Comparison of ENCODE assay signal across 28 cellular contexts in the genomic region with DNA sequence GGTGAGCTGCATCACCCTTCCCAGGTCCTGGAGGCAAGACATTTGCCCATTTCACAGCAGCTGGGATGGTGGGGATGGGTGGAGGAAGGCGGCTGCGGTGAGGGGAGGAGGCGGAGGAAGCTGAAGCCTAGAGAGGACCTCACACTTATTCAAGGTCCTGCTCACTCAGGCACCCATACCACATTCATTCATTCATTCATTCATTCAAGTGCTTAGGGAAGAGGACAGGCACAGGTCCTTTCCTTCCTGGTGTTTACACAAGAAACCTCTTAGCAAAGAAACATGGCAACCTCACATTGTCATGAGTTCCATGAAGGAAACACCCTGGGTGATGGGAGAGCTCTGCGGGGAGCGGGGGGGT. TPM values are rescaled to one million over a fixed set of nuclear protein-coding genes. Genes with fewer than 3 reads are reported as not detected.
DNase-seq lines count a peak whose midpoint lies in the region; ATAC-seq, FAIRE-seq and TF ChIP-seq lines count a peak whose summit lies in the region.
"Had no signal": no experiment of that assay in that cellular context is flagged by ENCODE, and none has a peak within 500 bp of the region (broad histone marks: within the 10 kb centered on the region; RNA-seq: fewer than 3 reads in every experiment).

No MANE protein-coding gene starts in this region.

- H3K27me3 Mint-ChIP-seq in activated CD4-positive, alpha-beta T cell treated with anti-CD3 and anti-CD28 coated beads, Interleukin-2, amount 10 ng/mL, durations not matched to agents 24 days and 14 days = no peaks in the 10 kb centered on the region
- no peaks in the 10 kb centered on the region for H3K27me3 Mint-ChIP-seq in activated CD4-positive, alpha-beta T cell treated with anti-CD3 and anti-CD28 coated beads for 36 hours
- H3K27me3 Mint-ChIP-seq in stimulated activated memory B cell treated with anti-CD40 and anti-IgM and Interleukin-4, amounts not matched to agents 10 μg/mL and 1 μg/mL and 100 μg/mL, for 72 hours = no peaks in the 10 kb centered on the region

- peaks cover 13% of the 10 kb centered on the region for H3K4me1 Mint-ChIP-seq in activated CD4-positive, alpha-beta T cell treated with anti-CD3 and anti-CD28 coated beads, Interleukin-2, amount 10 ng/mL, durations not matched to agents 24 days and 14 days
- H3K4me1 Mint-ChIP-seq in activated CD4-positive, alpha-beta T cell treated with anti-CD3 and anti-CD28 coated beads for 36 hours = peaks cover 9% of the 10 kb centered on the region
- H3K4me1 Mint-ChIP-seq in stimulated activated memory B cell treated with anti-CD40 and anti-IgM and Interleukin-4, amounts not matched to agents 10 μg/mL and 1 μg/mL and 100 μg/mL, for 72 hours = peaks cover 28% of the 10 kb centered on the region

- peaks cover 38% of the 10 kb centered on the region; the same call in 1 of the 3 replicates for H3K36me3 ChIP-seq in K562 (ENCODE audit: control insufficient read depth, insufficient read depth, low read length)
- H3K36me3 ChIP-seq: breast epithelium had no signal

- no peak overlapping the region for H3K27ac ChIP-seq in K562 (ENCODE audit: extremely low read depth, low read depth, low read length)
- H3K27ac ChIP-seq: colonic mucosa, testis had no signal

- no peaks in the 10 kb centered on the region for H3K79me2 ChIP-seq in K562 (ENCODE audit: control insufficient read depth, insufficient read depth, low read length)

- H3K9me3 Mint-ChIP-seq in activated CD4-positive, alpha-beta T cell treated with anti-CD3 and anti-CD28 coated beads, Interleukin-2, amount 10 ng/mL, durations not matched to agents 24 days and 14 days = no peaks in the 10 kb centered on the region
- no peaks in the 10 kb centered on the region for H3K9me3 Mint-ChIP-seq in activated CD4-positive, alpha-beta T cell treated with anti-CD3 and anti-CD28 coated beads for 36 hours (ENCODE audit: low read depth)
- H3K9me3 Mint-ChIP-seq in stimulated activated memory B cell treated with anti-CD40 and anti-IgM and Interleukin-4, amounts not matched to agents 10 μg/mL and 1 μg/mL and 100 μg/mL, for 72 hours = no peaks in the 10 kb centered on the region
- H3K9me3 Mint-ChIP-seq: GM23338 had no signal

- no peak for TF ChIP-seq POLR2A in K562 (conservative IDR thresholded peaks at IDR 0.05)
- TF ChIP-seq POLR2A in GM12891 (IDR thresholded peaks at IDR 0.05; ENCODE audit: low read depth, low read length) = no peak

- WGBS in K562 (ENCODE audit: insufficient coverage, low coverage, missing lambda C conversion rate) = 46% methylated on average over 4 of the region's 5 CpGs

- in situ Hi-C loops in K562 (cut with MboI) = no loop called here

- H3K4me2 ChIP-seq in K562 (ENCODE audit: insufficient read depth, low read length) = no peak overlapping the region
- H3K4me2 ChIP-seq: GM23338 had no signal

- FAIRE-seq in HTR-8/SVneo (lab: Jason Lieb, UNC) (peak; percentile 16), K562 (lab: Jason Lieb, UNC) (peak; percentile 54), GM12891 (lab: Jason Lieb, UNC) (no peak)
- FAIRE-seq: A204.1 had no signal

- H4K20me1 ChIP-seq in K562 (replicated peaks; ENCODE audit: control insufficient read depth, insufficient read depth, low read length) = no peaks in the 10 kb centered on the region

- no peak for TF ChIP-seq EP300 in K562 (IDR thresholded peaks at IDR 0.05; ENCODE audit: low read length)

- no peaks in the 10 kb centered on the region for H3K27me3 ChIP-seq in K562 (ENCODE audit: control insufficient read depth in 2 of 2, insufficient read depth in 2 of 2, low read length in 2 of 2)
- H3K27me3 ChIP-seq: breast epithelium, colonic mucosa, esophagus muscularis mucosa, testis had no signal

- peak overlapping the region; percentile 74 for H3K27ac Mint-ChIP-seq in activated CD4-positive, alpha-beta T cell treated with anti-CD3 and anti-CD28 coated beads, Interleukin-2, amount 10 ng/mL, durations not matched to agents 24 days and 14 days
- no peak overlapping the region for H3K27ac Mint-ChIP-seq in activated CD4-positive, alpha-beta T cell treated with anti-CD3 and anti-CD28 coated beads for 36 hours
- peak overlapping the region; percentile 50 for H3K27ac Mint-ChIP-seq in stimulated activated memory B cell treated with anti-CD40 and anti-IgM and Interleukin-4, amounts not matched to agents 10 μg/mL and 1 μg/mL and 100 μg/mL, for 72 hours
- H3K27ac Mint-ChIP-seq: GM23338 had no signal

- TF ChIP-seq RAD21 in K562 (CRISPR knock-in tag; conservative IDR thresholded peaks at IDR 0.05 in 1 of 2, IDR thresholded peaks at IDR 0.05 in 1 of 2) = no peak

- POLR2A ChIA-PET in activated CD4-positive, alpha-beta T cell treated with anti-CD3 and anti-CD28 coated beads for 36 hours (lab: Charles Lee) = no interaction called here
- POLR2A ChIA-PET in K562 (lab: Yijun Ruan, JAX) = interaction anchor here (0.6 to 3.4 kb wide), 8 partner anchors 10 to 556 kb away, joined by 3 to 17 read pairs (median 6); a partner anchor contains a TSS

- no peak overlapping the region for H3K4me3 Mint-ChIP-seq in activated CD4-positive, alpha-beta T cell treated with anti-CD3 and anti-CD28 coated beads, Interleukin-2, amount 10 ng/mL, durations not matched to agents 24 days and 14 days
- no peak overlapping the region for H3K4me3 Mint-ChIP-seq in activated CD4-positive, alpha-beta T cell treated with anti-CD3 and anti-CD28 coated beads for 36 hours
- H3K4me3 Mint-ChIP-seq in stimulated activated memory B cell treated with anti-CD40 and anti-IgM and Interleukin-4, amounts not matched to agents 10 μg/mL and 1 μg/mL and 100 μg/mL, for 72 hours = no peak overlapping the region
- H3K4me3 Mint-ChIP-seq: GM23338 had no signal

- H2AFZ ChIP-seq in K562 (ENCODE audit: low read depth, low read length) = no peak overlapping the region
- H2AFZ ChIP-seq: GM23338 had no signal

- intact Hi-C loops in activated CD4-positive, alpha-beta T cell treated with anti-CD3 and anti-CD28 coated beads, Interleukin-2, amount 10 ng/mL, durations not matched to agents 24 days and 14 days (cut with micrococcal nuclease) = no loop called here
- intact Hi-C loops in activated CD4-positive, alpha-beta T cell treated with anti-CD3 and anti-CD28 coated beads for 36 hours (cut with DNase I, micrococcal nuclease) = loop anchor here in 1 of 2 experiments (2.0 kb wide), 1 partner anchor 17 kb away; no protein-coding TSS in a partner anchor
- intact Hi-C loops in K562 (cut with micrococcal nuclease) = no loop called here

- H3K9ac ChIP-seq in K562 (ENCODE audit: insufficient read depth in 1 of 2, low read depth in 2 of 2, low read length in 2 of 2) = peak overlapping the region in 1 of 2 experiments; percentile 82; a peak in 2 of 4 replicates

- no peaks in the 10 kb centered on the region for H3K9me1 ChIP-seq in K562 (ENCODE audit: control insufficient read depth, insufficient read depth, low read length)

- DNase-seq in activated CD4-positive, alpha-beta T cell treated with anti-CD3 and anti-CD28 coated beads, Interleukin-2, amount 10 ng/mL, durations not matched to agents 24 days and 14 days = no peak
- no peak for DNase-seq in activated CD4-positive, alpha-beta T cell treated with anti-CD3 and anti-CD28 coated beads for 36 hours
- DNase-seq in HTR-8/SVneo (ENCODE audit: insufficient read length, low spot score) (no peak), K562 (ENCODE audit: extremely low read depth in 1 of 4, low spot score in 3 of 4) (no peak), GM12891 (ENCODE audit: insufficient read length, low spot score) (no peak), NCI-H187 treated with DMSO at 0.1 percent for 48 hours (lab: John Stamatoyannopoulos, UW) (no peak)
- DNase-seq: activated CD4-positive, alpha-beta T cell treated with anti-CD3 and anti-CD28 coated beads for 4 hours; activated gamma-delta T cell treated with Interleukin-2 at 50 U/mL for 16 hours; AML-193; amygdala; colonic mucosa; COR-L47; DMS79 treated with DMSO at 0.1 percent for 48 hours; foreskin melanocyte; KG1; left cardiac atrium; NCI-H146; stimulated activated CD4-positive, alpha-beta T cell treated with anti-CD3 and anti-CD28 coated beads, Interleukin-2, amount 100 ng/mL, for 48 hours; stimulated activated naive CD4-positive, alpha-beta T cell; testis had no signal

- no peak overlapping the region for H3K4me3 ChIP-seq in K562
- H3K4me3 ChIP-seq: breast epithelium, colonic mucosa, esophagus muscularis mucosa, GM23338, testis had no signal

- no peaks in the 10 kb centered on the region for H3K9me3 ChIP-seq in K562 (replicated peaks; ENCODE audit: control insufficient read depth, insufficient read depth, low read depth, low read length)
- H3K9me3 ChIP-seq: breast epithelium, colonic mucosa, esophagus muscularis mucosa, testis had no signal

- H3K36me3 Mint-ChIP-seq in activated CD4-positive, alpha-beta T cell treated with anti-CD3 and anti-CD28 coated beads, Interleukin-2, amount 10 ng/mL, durations not matched to agents 24 days and 14 days (ENCODE audit: low read depth) = peaks cover 28% of the 10 kb centered on the region
- H3K36me3 Mint-ChIP-seq in activated CD4-positive, alpha-beta T cell treated with anti-CD3 and anti-CD28 coated beads for 36 hours (ENCODE audit: low read depth) = peaks cover 10% of the 10 kb centered on the region
- H3K36me3 Mint-ChIP-seq in stimulated activated memory B cell treated with anti-CD40 and anti-IgM and Interleukin-4, amounts not matched to agents 10 μg/mL and 1 μg/mL and 100 μg/mL, for 72 hours = peaks cover 46% of the 10 kb centered on the region

- TF ChIP-seq CTCF in K562 (IDR thresholded peaks at IDR 0.05 in 2 of 3, conservative IDR thresholded peaks at IDR 0.05 in 1 of 3; ENCODE audit: insufficient read depth in 2 of 3, low read depth in 1 of 3, low read length in 3 of 3) = no peak

- BruUV-seq in K562 (replicated peaks; lab: Mats Ljungman, UMichigan) = no TSS peak

- peaks cover 6 to 47% of the 10 kb centered on the region in 2 experiments; a peak in 4 of 5 replicates for H3K4me1 ChIP-seq in K562 (replicated peaks in 1 of 2; ENCODE audit: control insufficient read depth in 2 of 2, insufficient read depth in 2 of 2, low read length in 2 of 2)

- no peak for ATAC-seq in activated CD4-positive, alpha-beta T cell treated with anti-CD3 and anti-CD28 coated beads for 36 hours
- no peak for ATAC-seq in K562
- no peak for ATAC-seq in stimulated activated memory B cell treated with anti-CD40 and anti-IgM and Interleukin-4, amounts not matched to agents 10 μg/mL and 1 μg/mL and 100 μg/mL, for 72 hours
- no peak for ATAC-seq in HG02885 (IDR thresholded peaks at IDR 0.05; ENCODE audit: poor library complexity, unreplicated experiment)
- ATAC-seq: GM23338, left cardiac atrium had no signal

- CTCF ChIA-PET in activated CD4-positive, alpha-beta T cell treated with anti-CD3 and anti-CD28 coated beads for 36 hours (lab: Charles Lee) = interaction anchor here (1.6 kb wide), 1 partner anchor 55 kb away, joined by 5 read pairs; no protein-coding TSS in a partner anchor
- CTCF ChIA-PET in K562 (lab: Yijun Ruan, JAX; ENCODE audit: low intra/inter-chr PET ratio) = no interaction called here

RNA-seq across cellular contexts. Expression of a gene that starts 0.3 kb away (rescaled TPM):
- 0.69 and 1.3 TPM in 2 replicates for total RNA-seq in activated CD4-positive, alpha-beta T cell treated with anti-CD3 and anti-CD28 coated beads, Interleukin-2, amount 10 ng/mL, durations not matched to agents 24 days and 14 days
- under 1 TPM; 0.27 to 0.37 TPM for total RNA-seq in activated CD4-positive, alpha-beta T cell treated with anti-CD3 and anti-CD28 coated beads for 36 hours
- total RNA-seq in K562 (2011; cell fraction: chromatin; rRNA removed; ENCODE audit: low replicate concordance) = 0.33 and 1.00 TPM in 2 replicates
- 0.26 TPM in 1 of 2 replicates, not detected in the other for total RNA-seq in K562 (2011; cell fraction: nucleolus; rRNA removed)
- 0.29 TPM in 1 of 2 replicates, not detected in the other for total RNA-seq in K562 (2011; cell fraction: nucleoplasm; rRNA removed)
- not detected in 2 replicates for total RNA-seq in K562 (2014; rRNA removed)
- not detected in 2 replicates for total RNA-seq in K562 (2014; rRNA removed; fragmentation: Illumina TruSeq; extraction: Trizol)
- total RNA-seq in K562 (2015; rRNA removed; fragmentation: Illumina TruSeq; extraction: Trizol) = not detected in 2 replicates
- 0.40 TPM in 1 of 2 replicates, not detected in the other for total RNA-seq in K562 (2021)
- polyA plus RNA-seq in K562 (2011; rRNA removed) = not detected in 2 replicates
- polyA plus RNA-seq in K562 (2011; cell fraction: cytosol; rRNA removed) = 0.28 TPM in 1 of 2 replicates, not detected in the other
- polyA plus RNA-seq in K562 (2011; cell fraction: nucleus; rRNA removed) = not detected in 2 replicates
- 0.39 and 0.58 TPM in 2 replicates for polyA plus RNA-seq in K562 (2012)
- not detected in 2 replicates for polyA plus RNA-seq in K562 (2014; fragmentation: Illumina TruSeq; extraction: Trizol)
- polyA plus RNA-seq in K562 (2014; fragmentation: Nextera tagmentation; extraction: Ambion mirVana) = not detected
- 0.07 TPM in 1 of 2 replicates, not detected in the other for polyA plus RNA-seq in K562 (2014; rRNA removed)
- not detected in 2 replicates for polyA minus RNA-seq in K562 (2011; rRNA and poly(A)+ RNA removed)
- not detected in 2 replicates for polyA minus RNA-seq in K562 (2011; cell fraction: cytosol; rRNA and poly(A)+ RNA removed)
- polyA minus RNA-seq in K562 (2011; cell fraction: nucleus; rRNA and poly(A)+ RNA removed) = 0.27 TPM in 1 of 2 replicates, not detected in the other
- polyA plus RNA-seq in GM12891 (2012; ENCODE audit: low read depth, missing spikeins) = 0.09 TPM
- total RNA-seq: GM23338, osteoblast, RPMI7951 had no signal

RNA-seq across cellular contexts. Expression of a gene that starts 18.1 kb away (rescaled TPM):
- total RNA-seq in activated CD4-positive, alpha-beta T cell treated with anti-CD3 and anti-CD28 coated beads, Interleukin-2, amount 10 ng/mL, durations not matched to agents 24 days and 14 days = 89.1 and 90.7 TPM in 2 replicates
- 10 to 100 TPM; 47.4 to 54.3 TPM for total RNA-seq in activated CD4-positive, alpha-beta T cell treated with anti-CD3 and anti-CD28 coated beads for 36 hours
- 60.6 and 168 TPM in 2 replicates for total RNA-seq in K562 (2011; cell fraction: chromatin; rRNA removed; ENCODE audit: low replicate concordance)
- 72.6 and 83.4 TPM in 2 replicates for total RNA-seq in K562 (2011; cell fraction: nucleolus; rRNA removed)
- total RNA-seq in K562 (2011; cell fraction: nucleoplasm; rRNA removed) = 51.5 and 63.5 TPM in 2 replicates
- total RNA-seq in K562 (2014; rRNA removed) (28.7 and 39.9 TPM in 2 replicates), K562 (2014; rRNA removed; fragmentation: Illumina TruSeq; extraction: Trizol) (5.4 and 9.0 TPM in 2 replicates), K562 (2015; rRNA removed; fragmentation: Illumina TruSeq; extraction: Trizol) (18.2 and 20.5 TPM in 2 replicates), K562 (2021) (42.7 and 47.7 TPM in 2 replicates)
- polyA plus RNA-seq in K562 (2011; rRNA removed) (13.1 and 18.0 TPM in 2 replicates), K562 (2014; fragmentation: Illumina TruSeq; extraction: Trizol) (12.2 and 23.0 TPM in 2 replicates), K562 (2014; fragmentation: Nextera tagmentation; extraction: Ambion mirVana) (1 to 10 TPM in 1 of 2 experiments, under 1 TPM in 1; 0.77 to 1.6 TPM), K562 (2014; rRNA removed) (25.0 and 31.6 TPM in 2 replicates)
- 19.3 and 52.1 TPM in 2 replicates for polyA plus RNA-seq in K562 (2011; cell fraction: cytosol; rRNA removed)
- 31.1 and 52.1 TPM in 2 replicates for polyA plus RNA-seq in K562 (2011; cell fraction: nucleus; rRNA removed)
- polyA plus RNA-seq in K562 (2012) = 35.9 and 37.4 TPM in 2 replicates
- 14.7 TPM in 2 replicates for polyA minus RNA-seq in K562 (2011; rRNA and poly(A)+ RNA removed)
- 23.4 and 26.2 TPM in 2 replicates for polyA minus RNA-seq in K562 (2011; cell fraction: cytosol; rRNA and poly(A)+ RNA removed)
- 24.2 and 31.1 TPM in 2 replicates for polyA minus RNA-seq in K562 (2011; cell fraction: nucleus; rRNA and poly(A)+ RNA removed)
- 26.7 TPM for polyA plus RNA-seq in GM12891 (2012; ENCODE audit: low read depth, missing spikeins)

RNA-seq across cellular contexts. Expression of a gene that starts 19.7 kb away (rescaled TPM):
- total RNA-seq in activated CD4-positive, alpha-beta T cell treated with anti-CD3 and anti-CD28 coated beads, Interleukin-2, amount 10 ng/mL, durations not matched to agents 24 days and 14 days = 52.0 and 55.1 TPM in 2 replicates
- total RNA-seq in activated CD4-positive, alpha-beta T cell treated with anti-CD3 and anti-CD28 coated beads for 36 hours = 10 to 100 TPM; 27.9 to 30.7 TPM
- total RNA-seq in K562 (2011; cell fraction: chromatin; rRNA removed; ENCODE audit: low replicate concordance) = 75.0 and 267 TPM in 2 replicates
- total RNA-seq in K562 (2011; cell fraction: nucleolus; rRNA removed) = 170 and 187 TPM in 2 replicates
- 110 and 119 TPM in 2 replicates for total RNA-seq in K562 (2011; cell fraction: nucleoplasm; rRNA removed)
- total RNA-seq in K562 (2014; rRNA removed) = 21.3 and 24.3 TPM in 2 replicates
- total RNA-seq in K562 (2014; rRNA removed; fragmentation: Illumina TruSeq; extraction: Trizol) = 2.5 and 4.3 TPM in 2 replicates
- 13.9 and 14.1 TPM in 2 replicates for total RNA-seq in K562 (2015; rRNA removed; fragmentation: Illumina TruSeq; extraction: Trizol)
- 40.0 and 47.8 TPM in 2 replicates for total RNA-seq in K562 (2021)
- 9.2 and 19.0 TPM in 2 replicates for polyA plus RNA-seq in K562 (2011; rRNA removed)
- polyA plus RNA-seq in K562 (2011; cell fraction: cytosol; rRNA removed) = 17.7 and 33.4 TPM in 2 replicates
- 87.8 and 157 TPM in 2 replicates for polyA plus RNA-seq in K562 (2011; cell fraction: nucleus; rRNA removed)
- polyA plus RNA-seq in K562 (2012) = 25.3 and 40.1 TPM in 2 replicates
- 12.8 and 28.6 TPM in 2 replicates for polyA plus RNA-seq in K562 (2014; fragmentation: Illumina TruSeq; extraction: Trizol)
- under 1 TPM; 0.11 to 0.29 TPM for polyA plus RNA-seq in K562 (2014; fragmentation: Nextera tagmentation; extraction: Ambion mirVana)
- 30.1 and 32.8 TPM in 2 replicates for polyA plus RNA-seq in K562 (2014; rRNA removed)
- 8.4 and 10.6 TPM in 2 replicates for polyA minus RNA-seq in K562 (2011; rRNA and poly(A)+ RNA removed)
- polyA minus RNA-seq in K562 (2011; cell fraction: cytosol; rRNA and poly(A)+ RNA removed) = 25.9 and 35.1 TPM in 2 replicates
- polyA minus RNA-seq in K562 (2011; cell fraction: nucleus; rRNA and poly(A)+ RNA removed) = 43.0 and 43.9 TPM in 2 replicates
- polyA plus RNA-seq in GM12891 (2012; ENCODE audit: low read depth, missing spikeins) = 15.4 TPM

RNA-seq across cellular contexts. Expression of a gene that starts 20.0 kb away (rescaled TPM):
- total RNA-seq in activated CD4-positive, alpha-beta T cell treated with anti-CD3 and anti-CD28 coated beads, Interleukin-2, amount 10 ng/mL, durations not matched to agents 24 days and 14 days = 167 and 173 TPM in 2 replicates
- total RNA-seq in activated CD4-positive, alpha-beta T cell treated with anti-CD3 and anti-CD28 coated beads for 36 hours = 10 to 100 TPM; 88.3 to 98.8 TPM
- 131 and 234 TPM in 2 replicates for total RNA-seq in K562 (2011; cell fraction: chromatin; rRNA removed; ENCODE audit: low replicate concordance)
- total RNA-seq in K562 (2011; cell fraction: nucleolus; rRNA removed) = 106 and 109 TPM in 2 replicates
- 106 and 124 TPM in 2 replicates for total RNA-seq in K562 (2011; cell fraction: nucleoplasm; rRNA removed)
- total RNA-seq in K562 (2014; rRNA removed) (80.6 and 98.7 TPM in 2 replicates), K562 (2014; rRNA removed; fragmentation: Illumina TruSeq; extraction: Trizol) (24.2 and 28.8 TPM in 2 replicates), K562 (2015; rRNA removed; fragmentation: Illumina TruSeq; extraction: Trizol) (26.3 and 29.2 TPM in 2 replicates), K562 (2021) (60.9 and 87.1 TPM in 2 replicates)
- polyA plus RNA-seq in K562 (2011; rRNA removed) (19.2 and 29.8 TPM in 2 replicates), K562 (2014; fragmentation: Illumina TruSeq; extraction: Trizol) (36.9 and 50.9 TPM in 2 replicates), K562 (2014; fragmentation: Nextera tagmentation; extraction: Ambion mirVana) (under 1 TPM; 0.03 to 0.38 TPM), K562 (2014; rRNA removed) (56.4 and 61.3 TPM in 2 replicates)
- polyA plus RNA-seq in K562 (2011; cell fraction: cytosol; rRNA removed) = 22.0 and 75.3 TPM in 2 replicates
- 63.0 and 156 TPM in 2 replicates for polyA plus RNA-seq in K562 (2011; cell fraction: nucleus; rRNA removed)
- 47.0 and 62.8 TPM in 2 replicates for polyA plus RNA-seq in K562 (2012)
- polyA minus RNA-seq in K562 (2011; rRNA and poly(A)+ RNA removed) = 15.6 and 21.1 TPM in 2 replicates
- 50.6 and 59.1 TPM in 2 replicates for polyA minus RNA-seq in K562 (2011; cell fraction: cytosol; rRNA and poly(A)+ RNA removed)
- polyA minus RNA-seq in K562 (2011; cell fraction: nucleus; rRNA and poly(A)+ RNA removed) = 17.2 and 21.5 TPM in 2 replicates
- 36.3 TPM for polyA plus RNA-seq in GM12891 (2012; ENCODE audit: low read depth, missing spikeins)

RNA-seq across cellular contexts. Expression of a gene that starts 23.6 kb away (rescaled TPM):
- 39.1 and 42.4 TPM in 2 replicates for total RNA-seq in activated CD4-positive, alpha-beta T cell treated with anti-CD3 and anti-CD28 coated beads, Interleukin-2, amount 10 ng/mL, durations not matched to agents 24 days and 14 days
- 10 to 100 TPM; 12.8 to 22.7 TPM for total RNA-seq in activated CD4-positive, alpha-beta T cell treated with anti-CD3 and anti-CD28 coated beads for 36 hours
- total RNA-seq in K562 (2011; cell fraction: chromatin; rRNA removed; ENCODE audit: low replicate concordance) = 6.1 and 32.6 TPM in 2 replicates
- 30.5 and 31.9 TPM in 2 replicates for total RNA-seq in K562 (2011; cell fraction: nucleolus; rRNA removed)
- total RNA-seq in K562 (2011; cell fraction: nucleoplasm; rRNA removed) = 14.4 and 16.7 TPM in 2 replicates
- total RNA-seq in K562 (2014; rRNA removed) (26.1 and 36.0 TPM in 2 replicates), K562 (2014; rRNA removed; fragmentation: Illumina TruSeq; extraction: Trizol) (3.2 and 4.2 TPM in 2 replicates), K562 (2015; rRNA removed; fragmentation: Illumina TruSeq; extraction: Trizol) (12.3 and 12.6 TPM in 2 replicates), K562 (2021) (24.2 and 26.9 TPM in 2 replicates)
- polyA plus RNA-seq in K562 (2011; rRNA removed) (9.7 and 12.3 TPM in 2 replicates), K562 (2014; fragmentation: Illumina TruSeq; extraction: Trizol) (11.9 and 21.9 TPM in 2 replicates), K562 (2014; fragmentation: Nextera tagmentation; extraction: Ambion mirVana) (under 1 TPM; 0.32 to 0.83 TPM), K562 (2014; rRNA removed) (27.6 and 33.4 TPM in 2 replicates)
- 21.6 and 65.1 TPM in 2 replicates for polyA plus RNA-seq in K562 (2011; cell fraction: cytosol; rRNA removed)
- 29.6 and 55.3 TPM in 2 replicates for polyA plus RNA-seq in K562 (2011; cell fraction: nucleus; rRNA removed)
- polyA plus RNA-seq in K562 (2012) = 17.8 and 26.2 TPM in 2 replicates
- polyA minus RNA-seq in K562 (2011; rRNA and poly(A)+ RNA removed) = 2.2 and 3.2 TPM in 2 replicates
- polyA minus RNA-seq in K562 (2011; cell fraction: cytosol; rRNA and poly(A)+ RNA removed) = 7.2 and 7.9 TPM in 2 replicates
- 22.2 and 25.9 TPM in 2 replicates for polyA minus RNA-seq in K562 (2011; cell fraction: nucleus; rRNA and poly(A)+ RNA removed)
- polyA plus RNA-seq in GM12891 (2012; ENCODE audit: low read depth, missing spikeins) = 18.3 TPM
